29 cellular contexts compared by ENCODE assay signal in genomic region chr15:23606226-23606625, GRCh38. TPM values are rescaled to one million over a fixed set of nuclear protein-coding genes. Genes with fewer than 3 reads are reported as not detected.
"Had no signal": no experiment of that assay in that cellular context is flagged by ENCODE, and none has a peak within 500 bp of the region (broad histone marks: within the 10 kb centered on the region; RNA-seq: fewer than 3 reads in every experiment).

No MANE protein-coding gene starts in this region.

- ATAC-seq: activated T-cell treated with anti-CD3 and anti-CD28 coated beads, Interleukin-2, amount 50 U/mL, for 4 hours; activated T-helper 17 cell treated with anti-CD3 and anti-CD28 coated beads, Interleukin-2, amount 50 U/mL, for 72 hours; esophagus mucosa; WTC11 had no signal

- FAIRE-seq: bronchial epithelial cell, frontal cortex, TTC549 had no signal

- DNase-seq: activated CD4-positive, alpha-beta memory T cell treated with anti-CD3 and anti-CD28 coated beads, Interleukin-2, amount 10 ng/mL, durations not matched to agents 7 days and 5 days; activated CD4-positive, alpha-beta T cell treated with anti-CD3 and anti-CD28 coated beads for 1 hour; activated CD4-positive, alpha-beta T cell treated with anti-CD3 and anti-CD28 coated beads for 4 hours; activated CD4-positive, alpha-beta T cell treated with anti-CD3 and anti-CD28 coated beads, Interleukin-2, amount 10 ng/mL, durations not matched to agents 7 days and 5 days; activated CD4-positive, alpha-beta T cell treated with anti-CD3 and anti-CD28 coated beads, Interleukin-2, amount 50 U/mL, for 4 hours; activated CD8-positive, alpha-beta memory T cell treated with anti-CD3 and anti-CD28 coated beads for 24 hours; activated effector memory CD4-positive, alpha-beta T cell treated with Interleukin-2 at 50 U/mL for 16 hours; activated gamma-delta T cell treated with Interleukin-2 at 50 U/mL for 16 hours; activated naive CD4-positive, alpha-beta T cell treated with anti-CD3 and anti-CD28 coated beads, Interleukin-2, amount 50 U/mL, for 16 hours; activated naive CD4-positive, alpha-beta T cell treated with Interleukin-2 at 50 U/mL for 16 hours; activated T-cell treated with anti-CD3 and anti-CD28 coated beads, Interleukin-2, amount 50 U/mL, for 4 hours; amniotic stem cell; anterior cingulate cortex; brain microvascular endothelial cell; dorsolateral prefrontal cortex; effector memory CD4-positive, alpha-beta T cell; endodermal cell; foreskin fibroblast; head of caudate nucleus; hippocampal formation; T-helper 2 cell had no signal

- H3K36me3 ChIP-seq: brain microvascular endothelial cell had no signal

- H3K4me3 ChIP-seq: coronary artery, dorsolateral prefrontal cortex had no signal

- H3K27ac ChIP-seq: brain microvascular endothelial cell, coronary artery, dorsolateral prefrontal cortex, VCaP had no signal

- H3K27me3 ChIP-seq: brain microvascular endothelial cell had no signal

RNA-seq across cellular contexts. Expression of gene MKRN3, which starts 40.8 kb away (rescaled TPM):
- total RNA-seq: bronchial epithelial cell, endodermal cell, WTC11 had no signal

RNA-seq across cellular contexts. Expression of gene MAGEL2, which starts 41.4 kb away (rescaled TPM):
- total RNA-seq: activated CD4-positive, alpha-beta memory T cell treated with anti-CD3 and anti-CD28 coated beads, Interleukin-2, amount 10 ng/mL, durations not matched to agents 7 days and 5 days; activated CD4-positive, alpha-beta T cell treated with anti-CD3 and anti-CD28 coated beads, Interleukin-2, amount 10 ng/mL, durations not matched to agents 7 days and 5 days; activated T-cell treated with anti-CD3 and anti-CD28 coated beads, Interleukin-2, amount 50 U/mL, for 4 hours; activated T-helper 17 cell treated with anti-CD3 and anti-CD28 coated beads, Interleukin-2, amount 50 U/mL, for 72 hours; bronchial epithelial cell had no signal
